Comparison of ENCODE assay signal across 1 cellular context in genomic region chr13:45417790-45418534, GRCh38.
TF ChIP-seq lines count a peak whose summit lies in the region.

Gene SLC25A30, minus strand, starts transcription at chr13:45418373. Its CDS starts 6,948 bp downstream, at chr13:45411425.

TF ChIP-seq in SK-N-SH, 30 proteins besides CTCF, POLR2A, EP300 and RAD21 (continued from another document):
- TF ChIP-seq IRF3 (IDR thresholded peaks at IDR 0.05; ENCODE audit: low read depth, low read length) (no peak), JUND (IDR thresholded peaks at IDR 0.05) (no peak), TEAD4 (IDR thresholded peaks at IDR 0.05; ENCODE audit: borderline replicate concordance, insufficient read depth) (no peak), MEF2A (IDR thresholded peaks at IDR 0.05; ENCODE audit: borderline replicate concordance, low read depth) (no peak), ELF1 (IDR thresholded peaks at IDR 0.05) (no peak), RCOR1 (IDR thresholded peaks at IDR 0.05; ENCODE audit: low read length) (no peak), FOXJ3 (CRISPR knock-in tag; IDR thresholded peaks at IDR 0.05) (no peak), FOSL2 (IDR thresholded peaks at IDR 0.05; ENCODE audit: borderline replicate concordance, low read depth) (no peak), TAF1 (IDR thresholded peaks at IDR 0.05; ENCODE audit: borderline replicate concordance, low read depth, low read length) (no peak), FOXM1 (IDR thresholded peaks at IDR 0.05; ENCODE audit: low read depth) (no peak; the same call in 1 of the 2 replicates), GATA2 (CRISPR knock-in tag; IDR thresholded peaks at IDR 0.05) (no peak), USF1 (IDR thresholded peaks at IDR 0.05; ENCODE audit: borderline replicate concordance, low read depth) (peak; percentile 36; the same call in 1 of the 2 replicates), EZH2phosphoT487 (IDR thresholded peaks at IDR 0.05; ENCODE audit: borderline replicate concordance, low read depth) (no peak), TCF12 (IDR thresholded peaks at IDR 0.05) (peak; percentile 19; the same call in 1 of the 2 replicates)
